16 cellular contexts compared by ENCODE assay signal in genomic region chr2:27221166-27221565, GRCh38. TPM values are rescaled to one million over a fixed set of nuclear protein-coding genes. Genes with fewer than 3 reads are reported as not detected.
DNase-seq lines count a peak whose midpoint lies in the region; ATAC-seq and TF ChIP-seq lines count a peak whose summit lies in the region.
"Had no signal": no experiment of that assay in that cellular context is flagged by ENCODE, and none has a peak within 500 bp of the region (broad histone marks: within the 10 kb centered on the region; RNA-seq: fewer than 3 reads in every experiment).

No MANE protein-coding gene starts in this region.

- peaks cover 18 to 50% of the 10 kb centered on the region in 2 donors for H3K36me3 Mint-ChIP-seq in activated T-cell treated with anti-CD3 and anti-CD28 coated beads, Interleukin-2, amount 50 U/mL, for 72 hours (ENCODE audit: insufficient read depth in 2 of 2)
- H3K36me3 Mint-ChIP-seq in activated T-cell treated with anti-CD3 and anti-CD28 coated beads, Interleukin-2, amount 50 U/mL, for 4 hours (ENCODE audit: insufficient read depth), result peaks cover 47% of the 10 kb centered on the region
- H3K36me3 Mint-ChIP-seq in T-helper 17 cell (ENCODE audit: low read depth), result peaks cover 5% of the 10 kb centered on the region
- peaks cover 33% of the 10 kb centered on the region for H3K36me3 Mint-ChIP-seq in neural crest cell (ENCODE audit: low read depth)

- no peak overlapping the region for H3K4me3 Mint-ChIP-seq in activated T-cell treated with anti-CD3 and anti-CD28 coated beads, Interleukin-2, amount 50 U/mL, for 72 hours
- no peak overlapping the region for H3K4me3 Mint-ChIP-seq in activated T-cell treated with anti-CD3 and anti-CD28 coated beads, Interleukin-2, amount 50 U/mL, for 4 hours
- H3K4me3 Mint-ChIP-seq in T-helper 17 cell (no peak overlapping the region), neural crest cell (peak overlapping the region; percentile 59)

- no peak for ATAC-seq in activated T-cell treated with anti-CD3 and anti-CD28 coated beads, Interleukin-2, amount 50 U/mL, for 72 hours (replicated peaks in 1 of 2)
- ATAC-seq in activated T-cell treated with anti-CD3 and anti-CD28 coated beads, Interleukin-2, amount 50 U/mL, for 4 hours, result no peak
- no peak for ATAC-seq in T-helper 17 cell
- no peak for ATAC-seq in HG03565 (IDR thresholded peaks at IDR 0.05; ENCODE audit: unreplicated experiment)
- ATAC-seq: GM12878, HCT116 had no signal

- no peak for DNase-seq in activated T-cell treated with anti-CD3 and anti-CD28 coated beads, Interleukin-2, amount 50 U/mL, for 72 hours
- DNase-seq in activated T-cell treated with anti-CD3 and anti-CD28 coated beads, Interleukin-2, amount 50 U/mL, for 4 hours, result no peak
- DNase-seq in T-helper 17 cell, result no peak
- no peak for DNase-seq in neural crest cell (ENCODE audit: low read depth, low spot score)
- no peak for DNase-seq in 8988T
- no peak for DNase-seq in ecto neural progenitor cell (ENCODE audit: low spot score)
- DNase-seq: AML-193; Calu3; CD4-positive, CD25-positive, alpha-beta regulatory T cell; DMS 273 treated with DMSO at 0.1 percent for 48 hours; GM23248 had no signal

- no peak for TF ChIP-seq CTCF in neural crest cell (conservative IDR thresholded peaks at IDR 0.05)

- no peaks in the 10 kb centered on the region for H3K27me3 Mint-ChIP-seq in activated T-cell treated with anti-CD3 and anti-CD28 coated beads, Interleukin-2, amount 50 U/mL, for 72 hours (ENCODE audit: low read depth)
- H3K27me3 Mint-ChIP-seq in activated T-cell treated with anti-CD3 and anti-CD28 coated beads, Interleukin-2, amount 50 U/mL, for 4 hours (ENCODE audit: low read depth), result no peaks in the 10 kb centered on the region
- no peaks in the 10 kb centered on the region for H3K27me3 Mint-ChIP-seq in T-helper 17 cell
- no peaks in the 10 kb centered on the region for H3K27me3 Mint-ChIP-seq in neural crest cell (ENCODE audit: low read depth)

- H3K9me3 ChIP-seq in T-helper 17 cell (ENCODE audit: control insufficient read depth, low read length, poor library complexity, severe bottlenecking), result no peaks in the 10 kb centered on the region
- H3K9me3 ChIP-seq: BLaER1 had no signal

- H3K4me1 Mint-ChIP-seq in activated T-cell treated with anti-CD3 and anti-CD28 coated beads, Interleukin-2, amount 50 U/mL, for 72 hours (ENCODE audit: low read depth), result peaks cover 38% of the 10 kb centered on the region
- peaks cover 23% of the 10 kb centered on the region for H3K4me1 Mint-ChIP-seq in activated T-cell treated with anti-CD3 and anti-CD28 coated beads, Interleukin-2, amount 50 U/mL, for 4 hours (ENCODE audit: low read depth)
- H3K4me1 Mint-ChIP-seq in T-helper 17 cell (peaks cover 25% of the 10 kb centered on the region), neural crest cell (peaks cover 25% of the 10 kb centered on the region)

- H3K27ac Mint-ChIP-seq in activated T-cell treated with anti-CD3 and anti-CD28 coated beads, Interleukin-2, amount 50 U/mL, for 72 hours, result peak overlapping the region; percentile 23
- H3K27ac Mint-ChIP-seq in T-helper 17 cell (peak overlapping the region; percentile 61), neural crest cell (ENCODE audit: unreplicated experiment) (no peak overlapping the region)

- no peaks in the 10 kb centered on the region for H3K9me3 Mint-ChIP-seq in activated T-cell treated with anti-CD3 and anti-CD28 coated beads, Interleukin-2, amount 50 U/mL, for 72 hours
- H3K9me3 Mint-ChIP-seq in activated T-cell treated with anti-CD3 and anti-CD28 coated beads, Interleukin-2, amount 50 U/mL, for 4 hours, result no peaks in the 10 kb centered on the region
- H3K9me3 Mint-ChIP-seq in neural crest cell, result no peaks in the 10 kb centered on the region

RNA-seq across cellular contexts. Expression of gene CAD, which starts 4.0 kb away (rescaled TPM):
- total RNA-seq in activated T-cell treated with anti-CD3 and anti-CD28 coated beads, Interleukin-2, amount 50 U/mL, for 72 hours, result 10 to 100 TPM; 53.6 to 64.5 TPM
- total RNA-seq in activated T-cell treated with anti-CD3 and anti-CD28 coated beads, Interleukin-2, amount 50 U/mL, for 4 hours, result 100 to 1,000 TPM; 162 to 201 (median 185) TPM
- total RNA-seq in T-helper 17 cell, result 10 to 100 TPM; 27.2 to 30.0 TPM
- total RNA-seq in neural crest cell, result 117 and 127 TPM in 2 replicates

RNA-seq across cellular contexts. Expression of gene SLC5A6, which starts 9.1 kb away (rescaled TPM):
- 10 to 100 TPM; 38.8 to 39.2 TPM for total RNA-seq in activated T-cell treated with anti-CD3 and anti-CD28 coated beads, Interleukin-2, amount 50 U/mL, for 72 hours
- 100 to 1,000 TPM; 128 to 143 (median 141) TPM for total RNA-seq in activated T-cell treated with anti-CD3 and anti-CD28 coated beads, Interleukin-2, amount 50 U/mL, for 4 hours
- total RNA-seq in T-helper 17 cell, result 100 to 1,000 TPM; 147 to 190 TPM
- 129 and 140 TPM in 2 replicates for total RNA-seq in neural crest cell

RNA-seq across cellular contexts. Expression of gene ATRAID, which starts 9.3 kb away (rescaled TPM):
- total RNA-seq in activated T-cell treated with anti-CD3 and anti-CD28 coated beads, Interleukin-2, amount 50 U/mL, for 72 hours, result 10 to 100 TPM; 80.5 to 87.3 TPM
- 10 to 100 TPM; 84.1 to 91.7 (median 85.1) TPM for total RNA-seq in activated T-cell treated with anti-CD3 and anti-CD28 coated beads, Interleukin-2, amount 50 U/mL, for 4 hours
- total RNA-seq in T-helper 17 cell, result 10 to 100 TPM; 59.7 to 76.8 TPM
- 86.3 and 86.6 TPM in 2 replicates for total RNA-seq in neural crest cell

RNA-seq across cellular contexts. Expression of gene SLC30A3, which starts 41.7 kb away (rescaled TPM):
- total RNA-seq in activated T-cell treated with anti-CD3 and anti-CD28 coated beads, Interleukin-2, amount 50 U/mL, for 72 hours, result 1 to 10 TPM; 1.5 to 2.3 TPM
- under 1 TPM; 0.15 to 0.43 (median 0.18) TPM for total RNA-seq in activated T-cell treated with anti-CD3 and anti-CD28 coated beads, Interleukin-2, amount 50 U/mL, for 4 hours
- under 1 TPM in 1 of 2 donors, not detected in 1; 0.13 TPM for total RNA-seq in T-helper 17 cell
- 0.48 and 0.93 TPM in 2 replicates for total RNA-seq in neural crest cell
- total RNA-seq: Calu3, GM12878, GM23248 had no signal

RNA-seq across cellular contexts. Expression of gene DNAJC5G, which starts 54.1 kb away (rescaled TPM):
- total RNA-seq in activated T-cell treated with anti-CD3 and anti-CD28 coated beads, Interleukin-2, amount 50 U/mL, for 72 hours, result under 1 TPM in 1 of 2 donors, not detected in 1; 0.31 TPM
- not detected for total RNA-seq in activated T-cell treated with anti-CD3 and anti-CD28 coated beads, Interleukin-2, amount 50 U/mL, for 4 hours
- total RNA-seq in T-helper 17 cell, result not detected
- total RNA-seq in neural crest cell, result not detected in 2 replicates
- total RNA-seq: Calu3; CD4-positive, CD25-positive, alpha-beta regulatory T cell; Daoy; GM12878; GM23248 had no signal
